Comparison of ENCODE assay signal across 16 cellular contexts in the genomic region with DNA sequence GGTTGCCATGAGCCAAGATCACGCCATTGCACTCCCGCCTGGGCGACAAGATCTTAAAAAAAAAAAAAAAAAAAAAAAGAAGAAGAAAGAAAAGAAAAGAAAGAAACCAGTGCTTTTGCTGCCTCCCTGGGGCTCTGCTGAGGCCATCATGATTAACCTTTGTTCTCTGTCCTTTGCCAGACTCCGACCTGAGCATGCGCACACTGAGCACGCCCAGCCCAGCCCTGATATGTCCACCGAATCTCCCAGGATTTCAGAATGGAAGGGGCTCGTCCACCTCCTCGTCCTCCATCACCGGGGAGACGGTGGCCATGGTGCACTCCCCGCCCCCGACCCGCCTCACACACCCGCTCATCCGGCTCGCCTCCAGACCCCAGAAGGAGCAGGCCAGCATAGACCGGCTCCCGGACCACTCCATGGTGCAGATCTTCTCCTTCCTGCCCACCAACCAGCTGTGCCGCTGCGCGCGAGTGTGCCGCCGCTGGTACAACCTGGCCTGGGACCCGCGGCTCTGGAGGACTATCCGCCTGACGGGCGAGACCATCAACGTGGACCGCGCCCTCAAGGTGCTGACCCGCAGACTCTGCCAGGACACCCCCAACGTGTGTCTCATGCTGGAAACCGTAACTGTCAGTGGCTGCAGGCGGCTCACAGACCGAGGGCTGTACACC.
"Had no signal": no experiment of that assay in that cellular context is flagged by ENCODE, and none has a peak within 500 bp of the region (broad histone marks: within the 10 kb centered on the region; RNA-seq: fewer than 3 reads in every experiment).

No MANE protein-coding gene starts in this region.

- H3K4me3 Mint-ChIP-seq: naive thymus-derived CD8-positive, alpha-beta T cell; neural progenitor cell; type B pancreatic cell had no signal

- H3K9me3 Mint-ChIP-seq: neural progenitor cell, type B pancreatic cell had no signal

- DNase-seq: effector memory CD4-positive, alpha-beta T cell; gastrocnemius medialis; heart right ventricle; hypothalamus; mucosa of descending colon; naive thymus-derived CD8-positive, alpha-beta T cell; occipital lobe; sigmoid colon; stimulated activated CD4-positive, alpha-beta T cell treated with anti-CD3 and anti-CD28 coated beads, Interleukin-2, amount 100 ng/mL, for 24 hours; stimulated activated CD4-positive, alpha-beta T cell treated with anti-CD3 and anti-CD28 coated beads, Interleukin-4, amount 100 ng/mL, for 4 hours; stimulated activated naive CD4-positive, alpha-beta T cell treated with Interleukin-2 at 50 U/mL for 16 hours; thyroid gland had no signal

- H3K27ac Mint-ChIP-seq: naive thymus-derived CD8-positive, alpha-beta T cell; neural progenitor cell; type B pancreatic cell had no signal

- ATAC-seq: esophagus mucosa; gastrocnemius medialis; left lobe of liver; mucosa of descending colon; naive thymus-derived CD8-positive, alpha-beta T cell had no signal

- H3K27me3 Mint-ChIP-seq: naive thymus-derived CD8-positive, alpha-beta T cell; type B pancreatic cell had no signal

- H3K36me3 Mint-ChIP-seq: naive thymus-derived CD8-positive, alpha-beta T cell had no signal

- H3K4me1 Mint-ChIP-seq: naive thymus-derived CD8-positive, alpha-beta T cell had no signal
